ENCODE assay signal across 31 cellular contexts in genomic region chr22:19911540-19912235, GRCh38.
"Had no signal": no experiment of that assay in that cellular context is flagged by ENCODE, and none has a peak within 500 bp of the region (broad histone marks: within the 10 kb centered on the region; RNA-seq: fewer than 3 reads in every experiment).

No MANE protein-coding gene starts in this region.

- H3K27ac Mint-ChIP-seq: activated CD4-positive, alpha-beta memory T cell treated with anti-CD3 and anti-CD28 coated beads for 36 hours; activated CD4-positive, alpha-beta T cell treated with anti-CD3 and anti-CD28 coated beads, Interleukin-2, amount 10 ng/mL, durations not matched to agents 24 days and 14 days; activated naive CD4-positive, alpha-beta T cell treated with anti-CD3 and anti-CD28 coated beads, Interleukin-2, amount 10 ng/mL, durations not matched to agents 7 days and 5 days; activated naive CD8-positive, alpha-beta T cell treated with anti-CD3 and anti-CD28 coated beads, Interleukin-2, amount 10 ng/mL, durations not matched to agents 7 days and 5 days; activated T-helper 1 cell treated with anti-CD3 and anti-CD28 coated beads, Interleukin-12 subunit alpha, Interleukin-12 subunit beta, Interleukin-2, Interleukin-4 antibody, amounts not matched to agents 30 ng/mL and 10 ng/mL and 1 ng/mL, durations not matched to agents 14 hours and 24 hours and 36 hours; dendritic cell treated with granulocyte-macrophage colony-stimulating factor and Interleukin-4, amounts not matched to agents 40 ng/mL and 50 ng/mL, for 4 days; endodermal cell; natural killer cell; progenitor cell of endocrine pancreas; stimulated activated naive B cell treated with anti-CD40 and anti-IgM and Interleukin-4, amounts not matched to agents 10 μg/mL and 1 μg/mL and 100 μg/mL, for 72 hours; T-helper 2 cell treated with Interferon-gamma antibody and Interleukin-4, amounts not matched to agents 5 μg/mL and 100 μg/mL, for 36 hours had no signal

- H3K4me3 ChIP-seq: esophagus muscularis mucosa, heart right ventricle, lower lobe of right lung, ovary, suprapubic skin, transverse colon had no signal

- H3K27ac ChIP-seq: brain microvascular endothelial cell, esophagus muscularis mucosa, heart right ventricle, lower lobe of right lung, neutrophil, ovary, suprapubic skin, transverse colon, WERI-Rb-1 had no signal

- H3K4me1 ChIP-seq: heart right ventricle, lower lobe of right lung, suprapubic skin, transverse colon had no signal

- DNase-seq: activated CD4-positive, alpha-beta memory T cell treated with anti-CD3 and anti-CD28 coated beads for 36 hours; activated CD4-positive, alpha-beta T cell treated with anti-CD3 and anti-CD28 coated beads, Interleukin-2, amount 10 ng/mL, durations not matched to agents 24 days and 14 days; activated CD4-positive, CD25-positive, alpha-beta regulatory T cell treated with anti-CD3 and anti-CD28 coated beads, Interleukin-2, amount 50 U/mL, for 72 hours; activated CD8-positive, alpha-beta memory T cell treated with anti-CD3 and anti-CD28 coated beads, Interleukin-2, amount 50 U/mL, for 4 hours; activated gamma-delta T cell; activated naive CD4-positive, alpha-beta T cell treated with anti-CD3 and anti-CD28 coated beads, Interleukin-2, amount 10 ng/mL, durations not matched to agents 7 days and 5 days; activated naive CD8-positive, alpha-beta T cell treated with anti-CD3 and anti-CD28 coated beads, Interleukin-2, amount 10 ng/mL, durations not matched to agents 7 days and 5 days; activated T-cell treated with anti-CD3 and anti-CD28 coated beads, Interleukin-2, amount 50 U/mL, for 1 hour; brain microvascular endothelial cell; foreskin melanocyte; heart right ventricle; lower lobe of right lung; mesenchymal stem cell; natural killer cell; ovary; retina; stimulated activated CD4-positive, alpha-beta T cell treated with anti-CD3 and anti-CD28 coated beads, Interleukin-15, amount 100 ng/mL, for 24 hours; stimulated activated CD4-positive, alpha-beta T cell treated with anti-CD3 and anti-CD28 coated beads, Interleukin-2, amount 100 ng/mL, for 24 hours; stimulated activated naive B cell treated with anti-CD40 and anti-IgM and Interleukin-4, amounts not matched to agents 10 μg/mL and 1 μg/mL and 100 μg/mL, for 72 hours; T-helper 1 cell; transverse colon; WERI-Rb-1 had no signal

- H3K27me3 ChIP-seq: brain microvascular endothelial cell, esophagus muscularis mucosa, heart right ventricle, neutrophil, ovary, suprapubic skin, transverse colon had no signal

- ATAC-seq: left lobe of liver; natural killer cell; stimulated activated naive B cell treated with anti-CD40 and anti-IgM and Interleukin-4, amounts not matched to agents 10 μg/mL and 1 μg/mL and 100 μg/mL, for 72 hours had no signal

- H3K27me3 Mint-ChIP-seq: activated CD4-positive, alpha-beta memory T cell treated with anti-CD3 and anti-CD28 coated beads for 36 hours; activated CD4-positive, alpha-beta T cell treated with anti-CD3 and anti-CD28 coated beads, Interleukin-2, amount 10 ng/mL, durations not matched to agents 24 days and 14 days; activated naive CD4-positive, alpha-beta T cell treated with anti-CD3 and anti-CD28 coated beads, Interleukin-2, amount 10 ng/mL, durations not matched to agents 7 days and 5 days; activated naive CD8-positive, alpha-beta T cell treated with anti-CD3 and anti-CD28 coated beads, Interleukin-2, amount 10 ng/mL, durations not matched to agents 7 days and 5 days; dendritic cell treated with granulocyte-macrophage colony-stimulating factor and Interleukin-4, amounts not matched to agents 40 ng/mL and 50 ng/mL, for 4 days; stimulated activated naive B cell treated with anti-CD40 and anti-IgM and Interleukin-4, amounts not matched to agents 10 μg/mL and 1 μg/mL and 100 μg/mL, for 72 hours had no signal

- H3K4me1 Mint-ChIP-seq: endodermal cell had no signal

- H3K9me3 Mint-ChIP-seq: activated CD4-positive, alpha-beta memory T cell treated with anti-CD3 and anti-CD28 coated beads for 36 hours; activated CD4-positive, alpha-beta T cell treated with anti-CD3 and anti-CD28 coated beads, Interleukin-2, amount 10 ng/mL, durations not matched to agents 24 days and 14 days; activated naive CD4-positive, alpha-beta T cell treated with anti-CD3 and anti-CD28 coated beads, Interleukin-2, amount 10 ng/mL, durations not matched to agents 7 days and 5 days; activated naive CD8-positive, alpha-beta T cell treated with anti-CD3 and anti-CD28 coated beads, Interleukin-2, amount 10 ng/mL, durations not matched to agents 7 days and 5 days; activated T-helper 1 cell treated with anti-CD3 and anti-CD28 coated beads, Interleukin-12 subunit alpha, Interleukin-12 subunit beta, Interleukin-2, Interleukin-4 antibody, amounts not matched to agents 30 ng/mL and 10 ng/mL and 1 ng/mL, durations not matched to agents 14 hours and 24 hours and 36 hours; dendritic cell treated with granulocyte-macrophage colony-stimulating factor and Interleukin-4, amounts not matched to agents 40 ng/mL and 50 ng/mL, for 4 days; endodermal cell; natural killer cell had no signal

- H3K4me3 Mint-ChIP-seq: activated CD4-positive, alpha-beta memory T cell treated with anti-CD3 and anti-CD28 coated beads for 36 hours; activated CD4-positive, alpha-beta T cell treated with anti-CD3 and anti-CD28 coated beads, Interleukin-2, amount 10 ng/mL, durations not matched to agents 24 days and 14 days; activated naive CD4-positive, alpha-beta T cell treated with anti-CD3 and anti-CD28 coated beads, Interleukin-2, amount 10 ng/mL, durations not matched to agents 7 days and 5 days; activated naive CD8-positive, alpha-beta T cell treated with anti-CD3 and anti-CD28 coated beads, Interleukin-2, amount 10 ng/mL, durations not matched to agents 7 days and 5 days; activated T-helper 1 cell treated with anti-CD3 and anti-CD28 coated beads, Interleukin-12 subunit alpha, Interleukin-12 subunit beta, Interleukin-2, Interleukin-4 antibody, amounts not matched to agents 30 ng/mL and 10 ng/mL and 1 ng/mL, durations not matched to agents 14 hours and 24 hours and 36 hours; dendritic cell treated with granulocyte-macrophage colony-stimulating factor and Interleukin-4, amounts not matched to agents 40 ng/mL and 50 ng/mL, for 4 days; endodermal cell; natural killer cell; stimulated activated naive B cell treated with anti-CD40 and anti-IgM and Interleukin-4, amounts not matched to agents 10 μg/mL and 1 μg/mL and 100 μg/mL, for 72 hours; T-helper 2 cell treated with Interferon-gamma antibody and Interleukin-4, amounts not matched to agents 5 μg/mL and 100 μg/mL, for 36 hours had no signal

- H3K36me3 ChIP-seq: ovary had no signal

- H3K9me3 ChIP-seq: esophagus muscularis mucosa, lower lobe of right lung, neutrophil, ovary, suprapubic skin, transverse colon had no signal
